In genomic region chr3:13110678-13111116, GRCh38 we compare ENCODE assay signal across 9 cellular contexts. TPM values are rescaled to one million over a fixed set of nuclear protein-coding genes. Genes with fewer than 3 reads are reported as not detected.
A peak's percentile ranks its signal among the peaks of the same experiment; 100 is the strongest.
DNase-seq lines count a peak whose midpoint lies in the region; ATAC-seq and TF ChIP-seq lines count a peak whose summit lies in the region.
"Had no signal": no experiment of that assay in that cellular context is flagged by ENCODE, and none has a peak within 500 bp of the region (broad histone marks: within the 10 kb centered on the region; RNA-seq: fewer than 3 reads in every experiment).

No MANE protein-coding gene starts in this region.

- TF ChIP-seq CTCF in HFFc6 (IDR thresholded peaks at IDR 0.05) (no peak), foreskin keratinocyte (conservative IDR thresholded peaks at IDR 0.05) (no peak)

- H3K4me3 Mint-ChIP-seq in HFFc6, result no peak overlapping the region

- no peaks in the 10 kb centered on the region for H3K4me1 ChIP-seq in foreskin keratinocyte

- peaks cover 31% of the 10 kb centered on the region for H3K4me1 Mint-ChIP-seq in HFFc6 (ENCODE audit: low read depth)

- peak; percentile 26 for ATAC-seq in foreskin keratinocyte
- ATAC-seq: right cardiac atrium had no signal

- peak; percentile 28 for DNase-seq in activated T-cell treated with anti-CD3 and anti-CD28 coated beads, Interleukin-2, amount 50 U/mL, for 1 hour
- DNase-seq in activated T-cell treated with anti-CD3 and anti-CD28 coated beads for 4 hours (no peak), HFFc6 (peak; percentile 20), NCI-H82 (lab: John Stamatoyannopoulos, UW) (peak; percentile 98), foreskin keratinocyte (peak; percentile 47 to 53), dedifferentiated amniotic fluid mesenchymal stem cell (ENCODE audit: extremely low spot score) (no peak), G401 (ENCODE audit: low spot score) (no peak), 8988T (no peak)

- no peak overlapping the region for H3K27ac Mint-ChIP-seq in HFFc6

- H3K27me3 Mint-ChIP-seq in HFFc6 (ENCODE audit: insufficient read depth), result peaks cover 40% of the 10 kb centered on the region

- no peaks in the 10 kb centered on the region for H3K9me3 Mint-ChIP-seq in HFFc6

- no peak overlapping the region for H3K27ac ChIP-seq in foreskin keratinocyte

- no peaks in the 10 kb centered on the region for H3K36me3 Mint-ChIP-seq in HFFc6 (ENCODE audit: low read depth)

- peaks cover 8% of the 10 kb centered on the region for H3K27me3 ChIP-seq in foreskin keratinocyte

- in situ Hi-C loops in G401 (cut with HindIII; ENCODE audit: low sequenced_read_pairs), result no loop called here

RNA-seq across cellular contexts. Expression of gene IQSEC1, which starts 37.5 kb away (rescaled TPM):
- total RNA-seq in HFFc6 (2021; fragmentation: NEBNext Ultra II Directional; extraction: Animal tissue kit (Norgen Biotek cat#: 25700)), result 10 to 100 TPM; 21.1 to 25.1 (median 21.9) TPM
- total RNA-seq in foreskin keratinocyte, result 7.9 and 9.3 TPM in 2 replicates
- 2.9 TPM in 2 replicates for polyA plus RNA-seq in foreskin keratinocyte
- 6.5 and 10.7 TPM in 2 replicates for total RNA-seq in G401 (2014; rRNA removed; shearing (Covaris generic))

Comparison
In these comparisons a context has a peak if more than half of its experiments do, and no peak if none do; other contexts are left out.
1. DNase-seq: peak in activated T-cell treated with anti-CD3 and anti-CD28 coated beads, Interleukin-2, amount 50 U/mL, for 1 hour (single experiment), HFFc6 (single experiment), NCI-H82 (single experiment) and foreskin keratinocyte (2 of 2); none in activated T-cell treated with anti-CD3 and anti-CD28 coated beads for 4 hours (single experiment), dedifferentiated amniotic fluid mesenchymal stem cell (single experiment), G401 (single experiment) and 8988T (single experiment).